Comparison of ENCODE assay signal across 8 cellular contexts in the genomic region with DNA sequence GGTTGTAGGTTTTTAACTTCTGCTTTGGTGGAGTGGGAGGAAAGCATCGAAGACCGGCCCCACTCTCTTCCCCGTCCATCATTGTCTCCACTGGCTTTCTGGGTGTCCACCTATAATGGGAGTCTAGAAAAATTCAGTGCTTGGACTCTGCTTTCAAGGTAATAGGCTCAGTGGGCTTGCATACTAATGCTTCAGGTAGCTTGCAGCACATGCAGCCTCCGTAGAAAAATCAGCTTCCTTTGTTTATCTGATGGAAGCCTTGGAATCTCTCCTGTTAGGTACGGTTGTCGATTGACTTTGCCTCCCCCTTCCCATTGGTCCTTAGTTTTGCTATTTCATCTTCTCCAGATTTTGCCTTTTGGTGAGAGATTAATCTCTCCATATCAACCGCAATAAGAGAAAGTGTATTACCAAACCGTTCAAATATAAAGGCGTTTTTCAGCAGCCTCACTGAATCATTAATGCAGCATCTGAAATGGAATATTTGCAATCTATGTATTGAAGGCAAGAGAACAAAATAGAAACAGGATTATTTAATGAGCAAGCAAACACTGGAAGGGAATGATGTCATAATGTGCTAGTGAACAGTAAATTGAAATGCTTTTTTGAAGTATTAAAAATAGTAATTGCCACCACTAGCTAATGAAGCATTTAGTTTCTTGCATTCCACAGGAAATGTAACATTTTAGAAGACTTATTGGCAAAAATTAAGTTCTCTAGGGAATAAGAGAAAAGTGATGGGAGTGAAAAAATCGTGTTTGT. TPM values are rescaled to one million over a fixed set of nuclear protein-coding genes. Genes with fewer than 3 reads are reported as not detected.
A peak's percentile ranks its signal among the peaks of the same experiment; 100 is the strongest.
DNase-seq lines count a peak whose midpoint lies in the region; ATAC-seq and TF ChIP-seq lines count a peak whose summit lies in the region.

No MANE protein-coding gene starts in this region.

- H3K27me3 ChIP-seq in duodenal mucosa (ENCODE audit: control insufficient read depth in 1 of 2, insufficient read depth in 2 of 2, low read length in 2 of 2) = no peaks in the 10 kb centered on the region

- POLR2A ChIA-PET in activated CD4-positive, alpha-beta T cell treated with anti-CD3 and anti-CD28 coated beads, Interleukin-2, amount 10 ng/mL, durations not matched to agents 7 days and 5 days (lab: Charles Lee) = no interaction called here

- no peak for ATAC-seq in sciatic nerve

- CTCF ChIA-PET in activated CD4-positive, alpha-beta T cell treated with anti-CD3 and anti-CD28 coated beads, Interleukin-2, amount 10 ng/mL, durations not matched to agents 7 days and 5 days (lab: Charles Lee) = interaction anchor here (0.7 kb wide), 1 partner anchor 642 kb away, joined by 3 read pairs; no protein-coding TSS in a partner anchor

- peak overlapping the region; percentile 98 for H3K27ac ChIP-seq in duodenal mucosa (ENCODE audit: low read depth, low read length)

- peak overlapping the region; percentile 85 to 92 for H3K4me3 ChIP-seq in duodenal mucosa (ENCODE audit: low read depth in 1 of 2, low read length in 2 of 2)

- peaks cover 12 to 20% of the 10 kb centered on the region in 2 donors for H3K4me1 ChIP-seq in duodenal mucosa (ENCODE audit: control insufficient read depth in 1 of 2, insufficient read depth in 2 of 2, low read length in 2 of 2)

- peak overlapping the region; percentile 98 for H3K27ac Mint-ChIP-seq in activated CD4-positive, alpha-beta T cell treated with anti-CD3 and anti-CD28 coated beads, Interleukin-2, amount 10 ng/mL, durations not matched to agents 7 days and 5 days
- H3K27ac Mint-ChIP-seq in nephron = peak overlapping the region; percentile 91 to 96 (median 92)

- intact Hi-C loops in sciatic nerve (cut with DNase I) = no loop called here

- DNase-seq in activated CD4-positive, alpha-beta T cell treated with anti-CD3 and anti-CD28 coated beads, Interleukin-2, amount 10 ng/mL, durations not matched to agents 7 days and 5 days = no peak
- no peak for DNase-seq in activated CD4-positive, alpha-beta T cell treated with anti-CD3 and anti-CD28 coated beads, Interleukin-2, amount 50 U/mL, for 1 hour
- peak; percentile 79 for DNase-seq in NCI-H748 (lab: John Stamatoyannopoulos, UW; ENCODE audit: unreplicated experiment)
- no peak for DNase-seq in sciatic nerve (ENCODE audit: low spot score)
- DNase-seq in NCI-H128 (lab: John Stamatoyannopoulos, UW; ENCODE audit: unreplicated experiment) = no peak
- no peak for DNase-seq in putamen (ENCODE audit: low spot score)

- H3K9me3 Mint-ChIP-seq in activated CD4-positive, alpha-beta T cell treated with anti-CD3 and anti-CD28 coated beads, Interleukin-2, amount 10 ng/mL, durations not matched to agents 7 days and 5 days = no peaks in the 10 kb centered on the region
- H3K9me3 Mint-ChIP-seq in nephron = peaks cover 4% of the 10 kb centered on the region

- no peaks in the 10 kb centered on the region for H3K36me3 ChIP-seq in duodenal mucosa (ENCODE audit: control insufficient read depth in 1 of 2, insufficient read depth in 2 of 2, low read length in 2 of 2)

- no peak for TF ChIP-seq CTCF in nephron (IDR thresholded peaks at IDR 0.05; ENCODE audit: unreplicated experiment in 3 of 3)

- H3K27me3 Mint-ChIP-seq in activated CD4-positive, alpha-beta T cell treated with anti-CD3 and anti-CD28 coated beads, Interleukin-2, amount 10 ng/mL, durations not matched to agents 7 days and 5 days = no peaks in the 10 kb centered on the region
- H3K27me3 Mint-ChIP-seq in nephron (ENCODE audit: low read depth) = no peaks in the 10 kb centered on the region

- peak overlapping the region; percentile 94 for H3K9ac ChIP-seq in duodenal mucosa (ENCODE audit: low read depth in 1 of 2, low read length in 2 of 2)

- peaks cover 19% of the 10 kb centered on the region for H3K36me3 Mint-ChIP-seq in activated CD4-positive, alpha-beta T cell treated with anti-CD3 and anti-CD28 coated beads, Interleukin-2, amount 10 ng/mL, durations not matched to agents 7 days and 5 days (ENCODE audit: low read depth)
- peaks cover 30% of the 10 kb centered on the region for H3K36me3 Mint-ChIP-seq in nephron (ENCODE audit: low read depth)

- no peaks in the 10 kb centered on the region for H3K9me3 ChIP-seq in duodenal mucosa (ENCODE audit: control insufficient read depth in 1 of 2, low read length in 2 of 2)

- H3K4me3 Mint-ChIP-seq in activated CD4-positive, alpha-beta T cell treated with anti-CD3 and anti-CD28 coated beads, Interleukin-2, amount 10 ng/mL, durations not matched to agents 7 days and 5 days = peak overlapping the region; percentile 96
- H3K4me3 Mint-ChIP-seq in nephron = peak overlapping the region; percentile 94 to 95 (median 95)

- H3K4me1 Mint-ChIP-seq in activated CD4-positive, alpha-beta T cell treated with anti-CD3 and anti-CD28 coated beads, Interleukin-2, amount 10 ng/mL, durations not matched to agents 7 days and 5 days = peaks cover 48% of the 10 kb centered on the region
- H3K4me1 Mint-ChIP-seq in nephron = peaks cover 12% of the 10 kb centered on the region

RNA-seq across cellular contexts. Expression of gene AVL9, which starts 0.9 kb away (rescaled TPM):
- total RNA-seq in activated CD4-positive, alpha-beta T cell treated with anti-CD3 and anti-CD28 coated beads, Interleukin-2, amount 10 ng/mL, durations not matched to agents 7 days and 5 days = 10 to 100 TPM; 33.2 to 35.8 TPM
- total RNA-seq in sciatic nerve = 31.5 TPM

RNA-seq across cellular contexts. Expression of gene LSM5, which starts 6.1 kb away (rescaled TPM):
- total RNA-seq in activated CD4-positive, alpha-beta T cell treated with anti-CD3 and anti-CD28 coated beads, Interleukin-2, amount 10 ng/mL, durations not matched to agents 7 days and 5 days = 10 to 100 TPM; 76.7 to 79.1 TPM
- 27.6 TPM for total RNA-seq in sciatic nerve
